14 cellular contexts compared by ENCODE assay signal in genomic region chr2:20368706-20369105, GRCh38. TPM values are rescaled to one million over a fixed set of nuclear protein-coding genes. Genes with fewer than 3 reads are reported as not detected.
A peak's percentile ranks its signal among the peaks of the same experiment; 100 is the strongest.
DNase-seq lines count a peak whose midpoint lies in the region; ATAC-seq and TF ChIP-seq lines count a peak whose summit lies in the region.
"Had no signal": no experiment of that assay in that cellular context is flagged by ENCODE, and none has a peak within 500 bp of the region (broad histone marks: within the 10 kb centered on the region; RNA-seq: fewer than 3 reads in every experiment).

No MANE protein-coding gene starts in this region.

- H3K4me2 ChIP-seq in mammary epithelial cell (ENCODE audit: insufficient read depth, low read depth, low read length): no peak overlapping the region
- no peak overlapping the region for H3K4me2 ChIP-seq in mesendoderm (ENCODE audit: low read length)
- H3K4me2 ChIP-seq: BLaER1 had no signal

- H3K36me3 Mint-ChIP-seq in stimulated activated effector memory CD8-positive, alpha-beta T cell treated with anti-CD3 and anti-CD28 coated beads, Interleukin-12 subunit alpha, Interleukin-12 subunit beta, amount 100 ng/mL, for 72 hours: peaks cover 10% of the 10 kb centered on the region

- H4K20me1 ChIP-seq in mammary epithelial cell (ENCODE audit: insufficient read depth, low read length): no peaks in the 10 kb centered on the region
- H4K20me1 ChIP-seq: BLaER1 had no signal

- no peak for TF ChIP-seq POLR2A in breast epithelium (IDR thresholded peaks at IDR 0.05)

- H2BK5ac ChIP-seq in mesendoderm (ENCODE audit: low read length): no peak overlapping the region

- no peak overlapping the region for H3K4ac ChIP-seq in mesendoderm (ENCODE audit: low read depth, low read length)

- H3K36me3 ChIP-seq in mammary epithelial cell (ENCODE audit: insufficient read depth, low read length): no peaks in the 10 kb centered on the region
- H3K36me3 ChIP-seq in breast epithelium: no peaks in the 10 kb centered on the region
- H3K36me3 ChIP-seq in A673 (ENCODE audit: insufficient read depth, low read length, poor library complexity, severe bottlenecking): no peaks in the 10 kb centered on the region
- no peaks in the 10 kb centered on the region for H3K36me3 ChIP-seq in mesendoderm (ENCODE audit: control insufficient read depth, insufficient read depth, low read length)
- H3K36me3 ChIP-seq: BLaER1, HAP-1 had no signal

- H3K4me3 ChIP-seq in mammary epithelial cell (replicated peaks in 1 of 3; ENCODE audit: insufficient read depth in 1 of 3, low read depth in 2 of 3, low read length in 3 of 3): no peak overlapping the region
- no peak overlapping the region for H3K4me3 ChIP-seq in breast epithelium
- no peak overlapping the region for H3K4me3 ChIP-seq in A673 (ENCODE audit: low read depth, low read length, poor library complexity, severe bottlenecking)
- no peak overlapping the region for H3K4me3 ChIP-seq in mesendoderm (ENCODE audit: low read length)
- H3K4me3 ChIP-seq: BLaER1, HAP-1 had no signal

- peaks cover 39% of the 10 kb centered on the region for H3K4me1 Mint-ChIP-seq in stimulated activated effector memory CD8-positive, alpha-beta T cell treated with anti-CD3 and anti-CD28 coated beads, Interleukin-12 subunit alpha, Interleukin-12 subunit beta, amount 100 ng/mL, for 72 hours

- no peak overlapping the region for H3K9ac ChIP-seq in mammary epithelial cell (ENCODE audit: insufficient read depth, low read length)
- H3K9ac ChIP-seq in mesendoderm (ENCODE audit: low read length): no peak overlapping the region
- H3K9ac ChIP-seq: BLaER1 had no signal

- no peak overlapping the region for H2AFZ ChIP-seq in mammary epithelial cell (ENCODE audit: low read depth, low read length)

- H3K9me3 Mint-ChIP-seq in stimulated activated effector memory CD8-positive, alpha-beta T cell treated with anti-CD3 and anti-CD28 coated beads, Interleukin-12 subunit alpha, Interleukin-12 subunit beta, amount 100 ng/mL, for 72 hours: peaks cover 4% of the 10 kb centered on the region

- peak; percentile 31 for DNase-seq in mammary epithelial cell
- DNase-seq in breast epithelium (ENCODE audit: low spot score in 2 of 2): no peak
- DNase-seq in mesenteric fat pad (ENCODE audit: low spot score): peak; percentile 24
- no peak for DNase-seq in stimulated activated effector memory CD8-positive, alpha-beta T cell treated with anti-CD3 and anti-CD28 coated beads, Interleukin-12 subunit alpha, Interleukin-12 subunit beta, amount 100 ng/mL, for 72 hours (ENCODE audit: low spot score in 2 of 2)
- no peak for DNase-seq in A673 (ENCODE audit: low spot score)
- DNase-seq in mesendoderm: no peak
- DNase-seq in COLO829 (ENCODE audit: low spot score): no peak
- DNase-seq: AML-193, DMS153, GF-D8 had no signal

- H3K18ac ChIP-seq in mesendoderm (ENCODE audit: low read length): no peak overlapping the region

- intact Hi-C loops in mammary epithelial cell (cut with micrococcal nuclease) (no loop called here), breast epithelium (cut with DNase I; ENCODE audit: low total_unique reads) (no loop called here), A673 (cut with micrococcal nuclease; ENCODE audit: unreplicated experiment) (no loop called here)

- no peaks in the 10 kb centered on the region for H3K9me3 ChIP-seq in mammary epithelial cell (replicated peaks; ENCODE audit: insufficient read depth, low read length)
- H3K9me3 ChIP-seq in breast epithelium: no peaks in the 10 kb centered on the region
- H3K9me3 ChIP-seq in A673 (ENCODE audit: low read depth, low read length, poor library complexity, severe bottlenecking): no peaks in the 10 kb centered on the region

- no peak overlapping the region for H4K8ac ChIP-seq in mesendoderm (ENCODE audit: low read depth, low read length)

- no peak for TF ChIP-seq CTCF in mammary epithelial cell (conservative IDR thresholded peaks at IDR 0.05 in 1 of 2, IDR thresholded peaks at IDR 0.05 in 1 of 2; ENCODE audit: extremely low read depth in 1 of 2, insufficient read depth in 1 of 2, low read depth in 1 of 2, low read length in 2 of 2)
- no peak for TF ChIP-seq CTCF in breast epithelium (IDR thresholded peaks at IDR 0.05)
- TF ChIP-seq CTCF in A673 (conservative IDR thresholded peaks at IDR 0.05; ENCODE audit: low read depth, low read length): no peak

- H2BK120ac ChIP-seq in mesendoderm (ENCODE audit: low read depth, low read length): no peak overlapping the region

- POLR2A ChIA-PET in A673 (lab: Charles Lee; ENCODE audit: low non-redundant PET): no interaction called here

- no peaks in the 10 kb centered on the region for H3K79me1 ChIP-seq in mesendoderm (ENCODE audit: low read length)

- H3K27me3 ChIP-seq in mammary epithelial cell (ENCODE audit: insufficient read depth, low read length) (no peaks in the 10 kb centered on the region), breast epithelium (no peaks in the 10 kb centered on the region), A673 (replicated peaks; ENCODE audit: insufficient read depth, low read depth, low read length, poor library complexity) (peaks cover 9% of the 10 kb centered on the region), mesendoderm (ENCODE audit: insufficient read depth, low read length, poor library complexity) (no peaks in the 10 kb centered on the region)
- H3K27me3 ChIP-seq: BLaER1 had no signal

- H3K27ac ChIP-seq in mammary epithelial cell (ENCODE audit: insufficient read depth, low read depth, low read length) (no peak overlapping the region), breast epithelium (no peak overlapping the region), A673 (ENCODE audit: low read depth, low read length, poor library complexity, severe bottlenecking) (no peak overlapping the region), mesendoderm (ENCODE audit: low read depth, low read length) (no peak overlapping the region)
- H3K27ac ChIP-seq: 22Rv1, BLaER1 had no signal

- dilution Hi-C loops in mammary epithelial cell (cut with HindIII; ENCODE audit: low sequenced_read_pairs): no loop called here

- no peak overlapping the region for H2AK5ac ChIP-seq in mesendoderm (ENCODE audit: low read length)

- H3K56ac ChIP-seq in mesendoderm (ENCODE audit: low read length): no peak overlapping the region

- no peak overlapping the region for H3K23ac ChIP-seq in mesendoderm (ENCODE audit: low read length)

- no peak overlapping the region for H2BK15ac ChIP-seq in mesendoderm (replicated peaks; ENCODE audit: low read depth)

- ATAC-seq in stimulated activated effector memory CD8-positive, alpha-beta T cell treated with anti-CD3 and anti-CD28 coated beads, Interleukin-12 subunit alpha, Interleukin-12 subunit beta, amount 100 ng/mL, for 72 hours: no peak

- H3K79me2 ChIP-seq in mammary epithelial cell (ENCODE audit: insufficient read depth, low read length) (no peaks in the 10 kb centered on the region), mesendoderm (ENCODE audit: control insufficient read depth, insufficient read depth, low read length) (no peaks in the 10 kb centered on the region)

- H3K4me1 ChIP-seq in mammary epithelial cell (ENCODE audit: insufficient read depth, low read length) (peaks cover 35% of the 10 kb centered on the region), breast epithelium (no peaks in the 10 kb centered on the region), A673 (ENCODE audit: insufficient read depth, low read length, poor library complexity, severe bottlenecking) (no peaks in the 10 kb centered on the region), mesendoderm (ENCODE audit: control insufficient read depth, low read depth, low read length) (no peaks in the 10 kb centered on the region)
- H3K4me1 ChIP-seq: BLaER1, HAP-1 had no signal

- H4K5ac ChIP-seq in mesendoderm (ENCODE audit: low read length): no peak overlapping the region

- BruUV-seq in mammary epithelial cell (replicated peaks; lab: Mats Ljungman, UMichigan) (no TSS peak), A673 (replicated peaks; lab: Mats Ljungman, UMichigan) (no TSS peak)

- CTCF ChIA-PET in mammary epithelial cell (lab: Charles Lee; ENCODE audit: low non-redundant PET): no interaction called here
- CTCF ChIA-PET in A673 (lab: Charles Lee): no interaction called here

- WGBS in mammary epithelial cell (ENCODE audit: low coverage, missing lambda C conversion rate): 74% methylated on average over 3 of the region's 3 CpGs
- WGBS in mesendoderm (ENCODE audit: extremely low coverage, insufficient coverage, low lambda C conversion rate): no CpG with 5 or more reads among the region's 3 CpGs

- peak overlapping the region; percentile 36 for H3K27ac Mint-ChIP-seq in stimulated activated effector memory CD8-positive, alpha-beta T cell treated with anti-CD3 and anti-CD28 coated beads, Interleukin-12 subunit alpha, Interleukin-12 subunit beta, amount 100 ng/mL, for 72 hours
- H3K27ac Mint-ChIP-seq: IgD-negative memory B cell had no signal

- in situ Hi-C loops in mammary epithelial cell (cut with MboI; ENCODE audit: low sequenced_read_pairs in 2 of 2): no loop called here

- no peak overlapping the region for H3K4me3 Mint-ChIP-seq in stimulated activated effector memory CD8-positive, alpha-beta T cell treated with anti-CD3 and anti-CD28 coated beads, Interleukin-12 subunit alpha, Interleukin-12 subunit beta, amount 100 ng/mL, for 72 hours

RNA-seq across cellular contexts. Expression of gene PUM2, which starts 18.1 kb away (rescaled TPM):
- 10 to 100 TPM; 50.7 to 60.8 TPM for total RNA-seq in mammary epithelial cell
- polyA plus RNA-seq in mammary epithelial cell: 28.5 TPM
- 48.0 TPM for polyA minus RNA-seq in mammary epithelial cell
- 10 to 100 TPM; 69.3 to 94.0 (median 92.8) TPM for total RNA-seq in breast epithelium
- total RNA-seq in mesenteric fat pad: 74.2 TPM
- 109 and 112 TPM in 2 replicates for total RNA-seq in A673 (2021)
- polyA plus RNA-seq in mesendoderm (2013, experiment 1 of 2): 41.5 TPM
- 40.2 TPM for polyA plus RNA-seq in mesendoderm (2013, experiment 2 of 2)

Comparison
In these comparisons a context has a peak if more than half of its experiments do, and no peak if none do; other contexts are left out.
1. DNase-seq: peak in mammary epithelial cell (single experiment) and mesenteric fat pad (single experiment); none in breast epithelium (0 of 2), stimulated activated effector memory CD8-positive, alpha-beta T cell treated with anti-CD3 and anti-CD28 coated beads, Interleukin-12 subunit alpha, Interleukin-12 subunit beta, amount 100 ng/mL, for 72 hours (0 of 2), A673 (single experiment), mesendoderm (single experiment) and COLO829 (single experiment).